In the genomic region with DNA sequence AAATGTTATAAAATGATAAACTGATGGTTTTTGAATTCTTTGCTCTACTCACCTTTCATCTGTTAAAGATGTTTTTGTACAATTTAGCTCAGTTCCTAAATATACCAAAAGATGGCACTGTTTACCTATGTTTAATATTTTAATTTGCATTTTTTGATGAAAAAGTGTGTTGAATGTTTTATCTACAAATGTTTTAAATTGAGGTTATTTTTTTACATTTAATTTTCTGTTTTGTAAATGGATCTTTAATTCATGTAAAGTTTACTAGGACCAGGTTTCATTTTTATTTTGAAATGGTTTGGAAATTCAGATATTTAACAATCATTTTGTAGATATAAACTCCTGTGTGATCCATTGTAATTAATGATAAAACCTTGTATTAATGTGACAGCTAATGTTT, we compare ENCODE assay signal across 8 cellular contexts. TPM values are rescaled to one million over a fixed set of nuclear protein-coding genes. Genes with fewer than 3 reads are reported as not detected.
DNase-seq lines count a peak whose midpoint lies in the region; ATAC-seq and TF ChIP-seq lines count a peak whose summit lies in the region.

No MANE protein-coding gene starts in this region.

- BruUV-seq in PC-9 (replicated peaks; lab: Mats Ljungman, UMichigan), result no TSS peak

- H2AFZ ChIP-seq in PC-9, result no peak overlapping the region

- H3K4me3 ChIP-seq in AG09309 (ENCODE audit: control insufficient read depth, low read depth, low read length), result no peak overlapping the region
- H3K4me3 ChIP-seq in PC-9, result no peak overlapping the region
- H3K4me3 ChIP-seq in thoracic aorta, result no peak overlapping the region

- peak; percentile 22 for TF ChIP-seq CTCF in AG09309 (IDR thresholded peaks at IDR 0.05; ENCODE audit: control insufficient read depth, insufficient read depth, low read depth, low read length, missing control alignments)
- peak; percentile 79 for TF ChIP-seq CTCF in PC-9 (conservative IDR thresholded peaks at IDR 0.05)
- peak; percentile 73 for TF ChIP-seq CTCF in foreskin keratinocyte (conservative IDR thresholded peaks at IDR 0.05)
- TF ChIP-seq CTCF in thoracic aorta (IDR thresholded peaks at IDR 0.05), result peak; percentile 62

- no peaks in the 10 kb centered on the region for H4K20me1 ChIP-seq in PC-9 (ENCODE audit: insufficient read depth)

- ATAC-seq in GM18907 (IDR thresholded peaks at IDR 0.05; ENCODE audit: unreplicated experiment) (peak; percentile 42), foreskin keratinocyte (no peak), thoracic aorta (ENCODE audit: insufficient number of reproducible peaks, low FRiP score, low read depth) (no peak), HG03432 (IDR thresholded peaks at IDR 0.05; ENCODE audit: unreplicated experiment) (no peak), HG02610 (IDR thresholded peaks at IDR 0.05; ENCODE audit: unreplicated experiment) (no peak)

- H3K79me2 ChIP-seq in PC-9 (ENCODE audit: low read depth), result no peaks in the 10 kb centered on the region

- H3F3A ChIP-seq in PC-9 (ENCODE audit: insufficient read depth, low read depth), result no peaks in the 10 kb centered on the region; the same call in 1 of the 2 replicates

- peaks cover 5% of the 10 kb centered on the region; the same call in 1 of the 2 replicates for H3K36me3 ChIP-seq in PC-9 (ENCODE audit: low read depth)
- no peaks in the 10 kb centered on the region for H3K36me3 ChIP-seq in thoracic aorta

- H3K9me2 ChIP-seq in PC-9 (ENCODE audit: insufficient read depth), result no peaks in the 10 kb centered on the region

- no peaks in the 10 kb centered on the region for H3K27me3 ChIP-seq in PC-9 (ENCODE audit: insufficient read depth, low read depth)
- no peaks in the 10 kb centered on the region for H3K27me3 ChIP-seq in foreskin keratinocyte
- H3K27me3 ChIP-seq in thoracic aorta (replicated peaks; ENCODE audit: insufficient read depth), result no peaks in the 10 kb centered on the region

- DNase-seq in AG09309 (ENCODE audit: low read depth) (no peak), PC-9 (no peak), foreskin keratinocyte (peak in 1 of 2 donors; percentile 20), thoracic aorta (ENCODE audit: low spot score) (no peak), amniotic stem cell (lab: John Stamatoyannopoulos, UW) (no peak)

- intact Hi-C loops in PC-9 (cut with micrococcal nuclease; ENCODE audit: unreplicated experiment), result loop anchor here (1.0 to 5.0 kb wide), 2 partner anchors 313 to 1025 kb away; no protein-coding TSS in a partner anchor

- CTCF ChIA-PET in PC-9 (lab: Charles Lee), result interaction anchor here (0.6 to 1.2 kb wide), 5 partner anchors 458 to 1144 kb away, joined by 3 to 7 read pairs (median 3); no protein-coding TSS in a partner anchor

- H3K9me3 ChIP-seq in PC-9 (ENCODE audit: insufficient read depth, low read depth), result no peaks in the 10 kb centered on the region
- no peaks in the 10 kb centered on the region for H3K9me3 ChIP-seq in thoracic aorta

- no peak overlapping the region for H3K27ac ChIP-seq in PC-9
- no peak overlapping the region for H3K27ac ChIP-seq in foreskin keratinocyte
- no peak overlapping the region for H3K27ac ChIP-seq in thoracic aorta

- H3K4me1 ChIP-seq in PC-9 (replicated peaks; ENCODE audit: insufficient read depth), result no peaks in the 10 kb centered on the region
- H3K4me1 ChIP-seq in foreskin keratinocyte, result peaks cover 6% of the 10 kb centered on the region
- peaks cover 0 to 3% of the 10 kb centered on the region in 2 donors for H3K4me1 ChIP-seq in thoracic aorta (ENCODE audit: control insufficient read depth in 1 of 2, low read depth in 2 of 2)

- POLR2A ChIA-PET in PC-9 (lab: Charles Lee; ENCODE audit: unreplicated experiment), result interaction anchor here (0.5 to 0.7 kb wide), 2 partner anchors 1023 to 1075 kb away, joined by 7 to 10 read pairs; no protein-coding TSS in a partner anchor

- H3K4me2 ChIP-seq in PC-9, result no peak overlapping the region

RNA-seq across cellular contexts. Expression of a gene that starts 30.0 kb away (rescaled TPM):
- total RNA-seq in PC-9 (2021), result 11.5 and 16.1 TPM in 2 replicates
- total RNA-seq in foreskin keratinocyte, result 12.2 and 12.3 TPM in 2 replicates
- polyA plus RNA-seq in foreskin keratinocyte, result 3.7 and 4.1 TPM in 2 replicates
- 10 to 100 TPM in 1 of 2 donors, 1 to 10 TPM in 1; 8.5 to 14.6 TPM for total RNA-seq in thoracic aorta

Comparison
In these comparisons a context has a peak if more than half of its experiments do, and no peak if none do; other contexts are left out.
1. CTCF ChIP-seq: peak in every context shown above with its lines; median percentile 79 in PC-9; 73 in foreskin keratinocyte; 62 in thoracic aorta; 22 in AG09309.